In the genomic region with DNA sequence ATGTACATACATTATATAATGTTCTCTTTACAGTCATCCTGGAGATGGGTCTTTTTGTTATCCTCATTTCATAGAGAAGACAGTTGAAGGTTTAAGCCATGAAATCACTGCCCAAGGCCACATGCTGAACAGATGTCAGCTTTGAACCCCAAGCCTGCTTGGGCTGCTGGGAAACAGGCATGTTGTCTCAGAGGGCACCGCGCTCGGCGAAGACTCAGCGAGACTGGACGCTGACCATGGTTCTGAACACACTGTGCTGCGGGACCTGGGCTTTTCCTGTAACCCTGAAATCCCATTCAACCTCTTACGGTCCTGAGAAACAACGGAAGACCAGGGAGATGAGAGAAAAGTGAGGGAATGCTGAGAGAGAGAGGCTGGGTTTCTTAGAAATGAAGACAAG, we compare ENCODE assay signal across 1 cellular context.
TF ChIP-seq lines count a peak whose summit lies in the region.

No MANE protein-coding gene starts in this region.

TF ChIP-seq in HEK293, 187 proteins besides CTCF, POLR2A, EP300 and RAD21:
- TF ChIP-seq REST (tag by site-specific recombination; IDR thresholded peaks at IDR 0.05) (peak; percentile 100), ZNF670 (tag by site-specific recombination; IDR thresholded peaks at IDR 0.05; ENCODE audit: low read depth) (no peak)
